ENCODE assay signal across 26 cellular contexts in the genomic region with DNA sequence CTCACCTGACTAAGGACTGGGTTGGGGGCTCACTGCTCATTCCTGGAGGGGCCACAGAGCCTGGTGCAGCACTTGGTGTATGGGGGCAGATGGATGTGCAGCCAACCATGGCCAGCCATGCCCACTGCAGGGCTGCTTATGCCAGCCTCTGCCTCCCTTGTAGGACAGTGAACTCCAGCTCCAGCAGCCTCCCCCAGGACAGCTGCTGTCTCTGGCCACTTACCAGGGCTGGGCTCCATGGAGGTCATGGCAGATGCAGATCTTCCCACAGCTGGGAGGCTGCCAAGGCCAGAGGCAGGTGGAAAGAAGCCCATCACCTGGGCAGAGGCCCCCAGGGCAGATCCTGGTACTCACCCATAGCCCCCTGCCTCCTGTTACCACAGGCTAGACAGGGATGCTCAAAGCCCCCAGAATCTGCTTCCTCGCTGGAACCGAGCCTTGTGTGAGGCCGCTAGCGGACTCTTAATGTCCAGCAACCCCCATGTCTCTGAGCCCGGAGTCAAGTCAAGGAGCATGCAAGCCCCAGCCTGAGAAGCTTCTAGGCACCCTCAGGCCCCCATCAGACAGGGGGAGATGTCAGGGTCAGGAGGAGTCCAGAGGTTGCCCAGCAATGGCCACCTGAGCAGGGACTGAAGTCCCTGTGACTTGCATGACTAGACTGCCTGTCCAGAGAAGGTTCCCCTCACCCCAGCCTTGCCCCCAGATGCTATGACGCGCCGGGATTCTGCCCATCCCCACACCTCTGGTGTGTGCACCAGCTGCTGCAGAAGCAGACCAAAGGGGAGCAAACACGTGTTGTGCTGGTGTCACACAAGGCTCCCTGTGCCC.
A peak's percentile ranks its signal among the peaks of the same experiment; 100 is the strongest.
DNase-seq lines count a peak whose midpoint lies in the region; ATAC-seq and TF ChIP-seq lines count a peak whose summit lies in the region.
"Had no signal": no experiment of that assay in that cellular context is flagged by ENCODE, and none has a peak within 500 bp of the region (broad histone marks: within the 10 kb centered on the region; RNA-seq: fewer than 3 reads in every experiment).

No MANE protein-coding gene starts in this region.

- DNase-seq in DMS 273 (lab: John Stamatoyannopoulos, UW; ENCODE audit: unreplicated experiment), result peak; percentile 17
- DNase-seq in DMS 273 treated with DMSO at 0.1 percent for 48 hours (lab: John Stamatoyannopoulos, UW), result no peak
- DNase-seq in GM10248 (ENCODE audit: extremely low spot score), result peak; percentile 10
- DNase-seq in colonic mucosa, result peak; percentile 13
- DNase-seq in neuronal stem cell (ENCODE audit: low spot score), result no peak
- DNase-seq in NCI-H1436 treated with DMSO at 0.1 percent for 48 hours (lab: John Stamatoyannopoulos, UW), result no peak
- DNase-seq in activated naive CD4-positive, alpha-beta T cell treated with anti-CD3 and anti-CD28 coated beads, Interleukin-2, amount 50 U/mL, for 16 hours, result no peak
- DNase-seq: ACHN; BE2C; CD8-positive, alpha-beta memory T cell; DMS153; DND-41; GOT3; NCI-H1048; NCI-H1417; NCI-H187; NCI-H2171 treated with DMSO at 0.1 percent for 48 hours; NCI-H446; NCI-H524 treated with DMSO at 0.1 percent for 48 hours; NCI-H774; PC-9; RPMI8226; SHP77 treated with DMSO at 0.1 percent for 48 hours had no signal

- H3K9me3 ChIP-seq in colonic mucosa (no peaks in the 10 kb centered on the region), neuronal stem cell (replicated peaks in 1 of 2; ENCODE audit: control insufficient read depth in 2 of 2, insufficient read depth in 1 of 2, low read depth in 1 of 2, low read length in 2 of 2) (no peaks in the 10 kb centered on the region)
- H3K9me3 ChIP-seq: BE2C, HAP-1 had no signal

- peak overlapping the region; percentile 16 for H2BK5ac ChIP-seq in neuronal stem cell (ENCODE audit: low read length)

- no peak overlapping the region for H3K23ac ChIP-seq in neuronal stem cell (ENCODE audit: low read depth, low read length, poor library complexity)

- CTCF ChIA-PET in GM10248 (lab: Yijun Ruan, JAX), result interaction anchor here (0.6 to 1.0 kb wide), 4 partner anchors 11 to 15 kb away, joined by 3 read pairs; no protein-coding TSS in a partner anchor

- TF ChIP-seq CTCF in GM10248 (IDR thresholded peaks at IDR 0.05; ENCODE audit: control extremely low read depth, extremely low read depth, low read depth, missing control alignments) (no peak), colonic mucosa (IDR thresholded peaks at IDR 0.05) (no peak)

- H4K91ac ChIP-seq in neuronal stem cell (ENCODE audit: low read depth, low read length, poor library complexity), result peak overlapping the region; percentile 14

- H3K4me1 ChIP-seq in colonic mucosa, result no peaks in the 10 kb centered on the region
- peaks cover 0 to 5% of the 10 kb centered on the region in 2 donors for H3K4me1 ChIP-seq in neuronal stem cell (ENCODE audit: control insufficient read depth in 2 of 2, insufficient read depth in 1 of 2, low read depth in 1 of 2, low read length in 2 of 2)
- H3K4me1 ChIP-seq: BE2C, HAP-1 had no signal

- H3K14ac ChIP-seq in neuronal stem cell (ENCODE audit: low read length), result peak overlapping the region; percentile 22

- no peak overlapping the region for H3K4ac ChIP-seq in neuronal stem cell (ENCODE audit: low read length)

- H2AFZ ChIP-seq in neuronal stem cell (ENCODE audit: low read length), result no peak overlapping the region
- H2AFZ ChIP-seq: PC-9 had no signal

- WGBS in neuronal stem cell (ENCODE audit: extremely low coverage in 2 of 2, insufficient read length in 2 of 2, insufficient replicate concordance in 1 of 2), 2 donors, result no CpG with 5 or more reads among the region's 9 CpGs

- peak overlapping the region; percentile 84 for H4K8ac ChIP-seq in neuronal stem cell (ENCODE audit: low read depth, low read length)

- intact Hi-C loops in colonic mucosa (cut with DNase I), result no loop called here

- H2AK5ac ChIP-seq in neuronal stem cell (ENCODE audit: low read depth, low read length), result peak overlapping the region; percentile 79

- no peak overlapping the region for H3K18ac ChIP-seq in neuronal stem cell (ENCODE audit: low read length)

- no peak overlapping the region for H3K4me2 ChIP-seq in neuronal stem cell (ENCODE audit: insufficient read depth, low read length, poor library complexity, severe bottlenecking)
- H3K4me2 ChIP-seq: PC-9 had no signal

- H2BK120ac ChIP-seq in neuronal stem cell (ENCODE audit: low read depth, low read length), result peak overlapping the region; percentile 0

- H2BK12ac ChIP-seq in neuronal stem cell (ENCODE audit: low read length), result no peak overlapping the region

- H3K27ac ChIP-seq in colonic mucosa, result no peak overlapping the region
- no peak overlapping the region for H3K27ac ChIP-seq in neuronal stem cell (replicated peaks; ENCODE audit: low read length)
- H3K27ac ChIP-seq: 22Rv1, PC-9 had no signal

- H2BK15ac ChIP-seq in neuronal stem cell (ENCODE audit: low read length), result no peak overlapping the region

- no peaks in the 10 kb centered on the region for H3K79me1 ChIP-seq in neuronal stem cell (ENCODE audit: low read depth, low read length)

- H3K4me3 ChIP-seq in colonic mucosa (no peak overlapping the region), neuronal stem cell (ENCODE audit: low read length in 2 of 2) (no peak overlapping the region)
- H3K4me3 ChIP-seq: HAP-1, PC-9 had no signal

- H3K27me3 ChIP-seq in colonic mucosa (no peaks in the 10 kb centered on the region), neuronal stem cell (ENCODE audit: control insufficient read depth in 3 of 3, insufficient read depth in 3 of 3, low read depth in 1 of 3, low read length in 3 of 3) (no peaks in the 10 kb centered on the region)
- H3K27me3 ChIP-seq: BE2C had no signal

- ATAC-seq in HG03280 (IDR thresholded peaks at IDR 0.05; ENCODE audit: unreplicated experiment), result no peak

- POLR2A ChIA-PET in GM10248 (lab: Yijun Ruan, JAX), result no interaction called here

- H3K36me3 ChIP-seq in colonic mucosa (no peaks in the 10 kb centered on the region), neuronal stem cell (replicated peaks in 1 of 2; ENCODE audit: control insufficient read depth in 2 of 2, insufficient read depth in 2 of 2, low read length in 2 of 2) (no peaks in the 10 kb centered on the region)
- H3K36me3 ChIP-seq: BE2C, HAP-1 had no signal

- H3K9ac ChIP-seq in colonic mucosa (ENCODE audit: low read depth in 2 of 2, low read length in 2 of 2) (no peak overlapping the region), neuronal stem cell (ENCODE audit: low read depth, low read length, poor library complexity) (peak overlapping the region; percentile 22)

Comparison
In these comparisons a context has a peak if more than half of its experiments do, and no peak if none do; other contexts are left out.
1. DNase-seq: peak in DMS 273 (single experiment), GM10248 (single experiment) and colonic mucosa (single experiment); none in DMS 273 treated with DMSO at 0.1 percent for 48 hours (single experiment), neuronal stem cell (single experiment), NCI-H1436 treated with DMSO at 0.1 percent for 48 hours (single experiment) and activated naive CD4-positive, alpha-beta T cell treated with anti-CD3 and anti-CD28 coated beads, Interleukin-2, amount 50 U/mL, for 16 hours (single experiment).